In genomic region chr10:79471776-79472175, GRCh38 we compare ENCODE assay signal across 25 cellular contexts. TPM values are rescaled to one million over a fixed set of nuclear protein-coding genes. Genes with fewer than 3 reads are reported as not detected.
"Had no signal": no experiment of that assay in that cellular context is flagged by ENCODE, and none has a peak within 500 bp of the region (broad histone marks: within the 10 kb centered on the region; RNA-seq: fewer than 3 reads in every experiment).

No MANE protein-coding gene starts in this region.

- H3K4me1 ChIP-seq: colonic mucosa had no signal

- ATAC-seq: effector memory CD8-positive, alpha-beta T cell; esophagus mucosa; gastrocnemius medialis; left cardiac atrium; left lung; left ventricle myocardium superior; lower lobe of right lung; mucosa of descending colon had no signal

- H3K4me3 ChIP-seq: colonic mucosa, esophagus squamous epithelium, gastrocnemius medialis, heart right ventricle, left lung, lower lobe of right lung, mucosa of descending colon had no signal

- H3K36me3 ChIP-seq: colonic mucosa, esophagus squamous epithelium, gastrocnemius medialis, heart right ventricle, left lung, lower lobe of right lung had no signal

- FAIRE-seq: endometrium, islet of Langerhans, keratinocyte had no signal

- H3K27ac ChIP-seq: colonic mucosa, epithelial cell of prostate, esophagus squamous epithelium, heart right ventricle, left lung, lower lobe of right lung had no signal

- DNase-seq: colonic mucosa; cortex of kidney; effector CD8-positive, alpha-beta T cell; effector memory CD8-positive, alpha-beta T cell; endodermal cell; erythroblast; esophagus squamous epithelium; foreskin fibroblast; foreskin melanocyte; gastrocnemius medialis; glutamatergic neuron; heart right ventricle; hippocampal formation; left cardiac atrium; left lung; left ventricle myocardium superior; lower lobe of right lung; mesenchymal stem cell; mucosa of descending colon had no signal

- H3K9me3 ChIP-seq: colonic mucosa, esophagus squamous epithelium, gastrocnemius medialis, heart right ventricle, left lung, lower lobe of right lung, mucosa of descending colon had no signal

- H3K27me3 ChIP-seq: colonic mucosa, esophagus squamous epithelium, gastrocnemius medialis, heart right ventricle, left lung had no signal

RNA-seq across cellular contexts. Expression of gene EIF5AL1, which starts 40.6 kb away (rescaled TPM):
- total RNA-seq: lower lobe of right lung, mesothelial cell of epicardium had no signal
